Comparison of ENCODE assay signal across 1 cellular context in genomic region chr7:93146465-93147127, GRCh38.
TF ChIP-seq lines count a peak whose summit lies in the region.

No MANE protein-coding gene starts in this region.

TF ChIP-seq in IMR-90, 13 proteins besides CTCF, POLR2A, EP300 and RAD21:
- TF ChIP-seq FOS (IDR thresholded peaks at IDR 0.05; ENCODE audit: low read depth, low read length) (no peak), CHD1 (IDR thresholded peaks at IDR 0.05; ENCODE audit: low read depth, low read length) (no peak), NFE2L2 (IDR thresholded peaks at IDR 0.05; ENCODE audit: low read depth, low read length) (no peak)
